In genomic region chr14:75127903-75128595, GRCh38 we compare ENCODE assay signal across 9 cellular contexts. TPM values are rescaled to one million over a fixed set of nuclear protein-coding genes. Genes with fewer than 3 reads are reported as not detected.
DNase-seq lines count a peak whose midpoint lies in the region; TF ChIP-seq lines count a peak whose summit lies in the region.
"Had no signal": no experiment of that assay in that cellular context is flagged by ENCODE, and none has a peak within 500 bp of the region (broad histone marks: within the 10 kb centered on the region; RNA-seq: fewer than 3 reads in every experiment).

No MANE protein-coding gene starts in this region.

- no peak for TF ChIP-seq CTCF in AG04449 (IDR thresholded peaks at IDR 0.05; ENCODE audit: insufficient read depth, low read length, missing control alignments)
- no peak for TF ChIP-seq CTCF in HFFc6 (IDR thresholded peaks at IDR 0.05)
- TF ChIP-seq CTCF in brain microvascular endothelial cell (IDR thresholded peaks at IDR 0.05; ENCODE audit: low read depth, low read length, missing control alignments) = no peak

- H3K4me3 Mint-ChIP-seq in HFFc6 = peak overlapping the region; percentile 93

- CTCF ChIA-PET in AG04449 (lab: Yijun Ruan, JAX) = interaction anchor here (1.3 to 14.1 kb wide), 4 partner anchors 14 to 361 kb away, joined by 3 to 518 read pairs (median 26); no protein-coding TSS in a partner anchor

- H3K4me1 Mint-ChIP-seq in HFFc6 (ENCODE audit: low read depth) = peaks cover 55% of the 10 kb centered on the region

- peak overlapping the region; percentile 62 for H3K9ac ChIP-seq in mucosa of stomach (ENCODE audit: low read length)

- peaks cover 10% of the 10 kb centered on the region for H3K4me1 ChIP-seq in mucosa of stomach (ENCODE audit: control insufficient read depth, insufficient read depth, low read length)

- no peak overlapping the region for H3K27ac ChIP-seq in brain microvascular endothelial cell

- H3K27me3 ChIP-seq in brain microvascular endothelial cell (replicated peaks) (no peaks in the 10 kb centered on the region), mucosa of stomach (ENCODE audit: control insufficient read depth, insufficient read depth, low read length) (no peaks in the 10 kb centered on the region)

- no peaks in the 10 kb centered on the region for H3K9me3 Mint-ChIP-seq in HFFc6

- H3K27ac Mint-ChIP-seq in HFFc6 = peak overlapping the region; percentile 97

- H3K4me3 ChIP-seq in AG04449 (ENCODE audit: low read depth, low read length) (peak overlapping the region; percentile 75), brain microvascular endothelial cell (ENCODE audit: low read depth, low read length) (peak overlapping the region; percentile 76), mucosa of stomach (ENCODE audit: low read length) (no peak overlapping the region)

- DNase-seq in AG04449 (ENCODE audit: low read depth, low spot score) (no peak), HFFc6 (no peak), brain microvascular endothelial cell (no peak), NCI-H345 (lab: John Stamatoyannopoulos, UW) (no peak), T1000 (lab: John Stamatoyannopoulos, UW) (no peak), SK-N-DZ (ENCODE audit: low spot score) (no peak), Kasumi-1 (lab: John Stamatoyannopoulos, UW) (no peak)
- DNase-seq: NCI-H2081 had no signal

- in situ Hi-C loops in brain microvascular endothelial cell (cut with HindIII; ENCODE audit: low pct_ligation_motif_present, low sequenced_read_pairs) = no loop called here

- peaks cover 14% of the 10 kb centered on the region for H3K36me3 Mint-ChIP-seq in HFFc6 (ENCODE audit: low read depth)

- POLR2A ChIA-PET in AG04449 (lab: Yijun Ruan, JAX) = interaction anchor here (1.3 kb wide), 1 partner anchor 151 kb away, joined by 3 read pairs; the partner anchor contains the start of gene FOS

- H3K9me3 ChIP-seq in mucosa of stomach (ENCODE audit: control insufficient read depth, low read length) = no peaks in the 10 kb centered on the region

- no peaks in the 10 kb centered on the region for H3K36me3 ChIP-seq in brain microvascular endothelial cell (replicated peaks)
- H3K36me3 ChIP-seq in mucosa of stomach (ENCODE audit: control insufficient read depth, insufficient read depth, low read length) = no peaks in the 10 kb centered on the region

- no peaks in the 10 kb centered on the region for H3K27me3 Mint-ChIP-seq in HFFc6 (ENCODE audit: insufficient read depth)

RNA-seq across cellular contexts. Expression of gene NEK9, which starts 1.2 kb away (rescaled TPM):
- 10 to 100 TPM; 67.6 to 79.4 (median 69.4) TPM for total RNA-seq in HFFc6 (2021; fragmentation: NEBNext Ultra II Directional; extraction: Animal tissue kit (Norgen Biotek cat#: 25700))
- polyA plus RNA-seq in SK-N-DZ (2014; cell fraction: cytosol; rRNA removed) = 10.1 and 13.7 TPM in 2 replicates
- 22.3 and 58.1 TPM in 2 replicates for polyA plus RNA-seq in SK-N-DZ (2014; cell fraction: nucleus; rRNA removed)

RNA-seq across cellular contexts. Expression of gene TMED10, which starts 48.4 kb away (rescaled TPM):
- total RNA-seq in HFFc6 (2021; fragmentation: NEBNext Ultra II Directional; extraction: Animal tissue kit (Norgen Biotek cat#: 25700)) = 100 to 1,000 TPM; 370 to 494 (median 430) TPM
- polyA plus RNA-seq in SK-N-DZ (2014; cell fraction: cytosol; rRNA removed) = 83.2 and 94.4 TPM in 2 replicates
- 40.0 and 43.1 TPM in 2 replicates for polyA plus RNA-seq in SK-N-DZ (2014; cell fraction: nucleus; rRNA removed)

RNA-seq across cellular contexts. Expression of gene ZC2HC1C, which starts 58.6 kb away (rescaled TPM):
- total RNA-seq in HFFc6 (2021; fragmentation: NEBNext Ultra II Directional; extraction: Animal tissue kit (Norgen Biotek cat#: 25700)) = 1 to 10 TPM in 3 of 6 experiments, under 1 TPM in 3; 0.43 to 1.4 (median 1.1) TPM
- polyA plus RNA-seq in SK-N-DZ (2014; cell fraction: cytosol; rRNA removed) = 3.4 and 6.9 TPM in 2 replicates
- 0.95 and 1.7 TPM in 2 replicates for polyA plus RNA-seq in SK-N-DZ (2014; cell fraction: nucleus; rRNA removed)
